In genomic region chr3:47296562-47297302, GRCh38 we compare ENCODE assay signal across 2 cellular contexts.
TF ChIP-seq lines count a peak whose summit lies in the region.

No MANE protein-coding gene starts in this region.

TF ChIP-seq in HEK293, 187 proteins besides CTCF, POLR2A, EP300 and RAD21:
- no peak for TF ChIP-seq ZNF391 (tag by site-specific recombination; IDR thresholded peaks at IDR 0.05; ENCODE audit: borderline replicate concordance, low read depth)
- TF ChIP-seq, protein P1, sequence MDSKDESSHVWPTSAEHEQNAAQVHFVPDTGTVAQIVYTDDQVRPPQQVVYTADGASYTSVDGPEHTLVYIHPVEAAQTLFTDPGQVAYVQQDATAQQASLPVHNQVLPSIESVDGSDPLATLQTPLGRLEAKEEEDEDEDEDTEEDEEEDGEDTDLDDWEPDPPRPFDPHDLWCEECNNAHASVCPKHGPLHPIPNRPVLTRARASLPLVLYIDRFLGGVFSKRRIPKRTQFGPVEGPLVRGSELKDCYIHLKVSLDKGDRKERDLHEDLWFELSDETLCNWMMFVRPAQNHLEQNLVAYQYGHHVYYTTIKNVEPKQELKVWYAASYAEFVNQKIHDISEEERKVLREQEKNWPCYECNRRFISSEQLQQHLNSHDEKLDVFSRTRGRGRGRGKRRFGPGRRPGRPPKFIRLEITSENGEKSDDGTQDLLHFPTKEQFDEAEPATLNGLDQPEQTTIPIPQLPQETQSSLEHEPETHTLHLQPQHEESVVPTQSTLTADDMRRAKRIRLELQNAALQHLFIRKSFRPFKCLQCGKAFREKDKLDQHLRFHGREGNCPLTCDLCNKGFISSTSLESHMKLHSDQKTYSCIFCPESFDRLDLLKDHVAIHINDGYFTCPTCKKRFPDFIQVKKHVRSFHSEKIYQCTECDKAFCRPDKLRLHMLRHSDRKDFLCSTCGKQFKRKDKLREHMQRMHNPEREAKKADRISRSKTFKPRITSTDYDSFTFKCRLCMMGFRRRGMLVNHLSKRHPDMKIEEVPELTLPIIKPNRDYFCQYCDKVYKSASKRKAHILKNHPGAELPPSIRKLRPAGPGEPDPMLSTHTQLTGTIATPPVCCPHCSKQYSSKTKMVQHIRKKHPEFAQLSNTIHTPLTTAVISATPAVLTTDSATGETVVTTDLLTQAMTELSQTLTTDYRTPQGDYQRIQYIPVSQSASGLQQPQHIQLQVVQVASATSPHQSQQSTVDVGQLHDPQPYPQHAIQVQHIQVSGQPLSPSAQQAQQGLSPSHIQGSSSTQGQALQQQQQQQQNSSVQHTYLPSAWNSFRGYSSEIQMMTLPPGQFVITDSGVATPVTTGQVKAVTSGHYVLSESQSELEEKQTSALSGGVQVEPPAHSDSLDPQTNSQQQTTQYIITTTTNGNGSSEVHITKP (tag by site-specific recombination; IDR thresholded peaks at IDR 0.05): peak; percentile 67

TF ChIP-seq in K562, 482 proteins besides CTCF, POLR2A, EP300 and RAD21:
- TF ChIP-seq SPI1 (IDR thresholded peaks at IDR 0.05; ENCODE audit: borderline replicate concordance, low read depth, low read length) (peak; percentile 43; the same call in 1 of the 2 replicates), POLR2G (IDR thresholded peaks at IDR 0.05; ENCODE audit: low read depth, low read length) (no peak), CEBPG (CRISPR knock-in tag; IDR thresholded peaks at IDR 0.05) (no peak), CEBPG (tag; conservative IDR thresholded peaks at IDR 0.05 in 1 of 2, IDR thresholded peaks at IDR 0.05 in 1 of 2) (no peak), C11orf30 (IDR thresholded peaks at IDR 0.05; ENCODE audit: low read depth) (peak; percentile 40; the same call in 1 of the 2 replicates), KLF6 (CRISPR knock-in tag; IDR thresholded peaks at IDR 0.05; ENCODE audit: borderline replicate concordance) (no peak), ID3 (CRISPR knock-in tag; IDR thresholded peaks at IDR 0.05) (no peak), ID3 (tag; IDR thresholded peaks at IDR 0.05) (no peak), CBX2 (IDR thresholded peaks at IDR 0.05; ENCODE audit: insufficient read depth, low read length, poor library complexity, severe bottlenecking) (no peak), ZNF316 (IDR thresholded peaks at IDR 0.05) (peak; percentile 67), ZBED1 (IDR thresholded peaks at IDR 0.05) (no peak), HDAC6 (IDR thresholded peaks at IDR 0.05; ENCODE audit: low read depth, low read length) (no peak), E4F1 (CRISPR knock-in tag; IDR thresholded peaks at IDR 0.05; ENCODE audit: borderline replicate concordance) (no peak), GABPA (tag; conservative IDR thresholded peaks at IDR 0.05; ENCODE audit: low read depth) (no peak), KDM2B (CRISPR knock-in tag; IDR thresholded peaks at IDR 0.05) (no peak), STAG1 (CRISPR knock-in tag; IDR thresholded peaks at IDR 0.05; ENCODE audit: borderline replicate concordance) (no peak), SMARCC2 (IDR thresholded peaks at IDR 0.05; ENCODE audit: low read depth) (no peak), PTTG1 (tag; IDR thresholded peaks at IDR 0.05; ENCODE audit: low read depth) (no peak), MAFF (IDR thresholded peaks at IDR 0.05; ENCODE audit: low read length) (no peak)
- TF ChIP-seq, protein P2, sequence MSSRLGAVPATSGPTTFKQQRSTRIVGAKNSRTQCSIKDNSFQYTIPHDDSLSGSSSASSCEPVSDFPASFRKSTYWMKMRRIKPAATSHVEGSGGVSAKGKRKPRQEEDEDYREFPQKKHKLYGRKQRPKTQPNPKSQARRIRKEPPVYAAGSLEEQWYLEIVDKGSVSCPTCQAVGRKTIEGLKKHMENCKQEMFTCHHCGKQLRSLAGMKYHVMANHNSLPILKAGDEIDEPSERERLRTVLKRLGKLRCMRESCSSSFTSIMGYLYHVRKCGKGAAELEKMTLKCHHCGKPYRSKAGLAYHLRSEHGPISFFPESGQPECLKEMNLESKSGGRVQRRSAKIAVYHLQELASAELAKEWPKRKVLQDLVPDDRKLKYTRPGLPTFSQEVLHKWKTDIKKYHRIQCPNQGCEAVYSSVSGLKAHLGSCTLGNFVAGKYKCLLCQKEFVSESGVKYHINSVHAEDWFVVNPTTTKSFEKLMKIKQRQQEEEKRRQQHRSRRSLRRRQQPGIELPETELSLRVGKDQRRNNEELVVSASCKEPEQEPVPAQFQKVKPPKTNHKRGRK (tag; IDR thresholded peaks at IDR 0.05): no peak
- TF ChIP-seq, protein P3, sequence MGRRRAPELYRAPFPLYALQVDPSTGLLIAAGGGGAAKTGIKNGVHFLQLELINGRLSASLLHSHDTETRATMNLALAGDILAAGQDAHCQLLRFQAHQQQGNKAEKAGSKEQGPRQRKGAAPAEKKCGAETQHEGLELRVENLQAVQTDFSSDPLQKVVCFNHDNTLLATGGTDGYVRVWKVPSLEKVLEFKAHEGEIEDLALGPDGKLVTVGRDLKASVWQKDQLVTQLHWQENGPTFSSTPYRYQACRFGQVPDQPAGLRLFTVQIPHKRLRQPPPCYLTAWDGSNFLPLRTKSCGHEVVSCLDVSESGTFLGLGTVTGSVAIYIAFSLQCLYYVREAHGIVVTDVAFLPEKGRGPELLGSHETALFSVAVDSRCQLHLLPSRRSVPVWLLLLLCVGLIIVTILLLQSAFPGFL (CRISPR knock-in tag; IDR thresholded peaks at IDR 0.05): 0 out of 2 replicates have a peak, but pooled peaks have one; percentile 60
- TF ChIP-seq, protein P1 (IDR thresholded peaks at IDR 0.05; ENCODE audit: partially characterized antibody): peak; percentile 80
- TF ChIP-seq, protein P4, sequence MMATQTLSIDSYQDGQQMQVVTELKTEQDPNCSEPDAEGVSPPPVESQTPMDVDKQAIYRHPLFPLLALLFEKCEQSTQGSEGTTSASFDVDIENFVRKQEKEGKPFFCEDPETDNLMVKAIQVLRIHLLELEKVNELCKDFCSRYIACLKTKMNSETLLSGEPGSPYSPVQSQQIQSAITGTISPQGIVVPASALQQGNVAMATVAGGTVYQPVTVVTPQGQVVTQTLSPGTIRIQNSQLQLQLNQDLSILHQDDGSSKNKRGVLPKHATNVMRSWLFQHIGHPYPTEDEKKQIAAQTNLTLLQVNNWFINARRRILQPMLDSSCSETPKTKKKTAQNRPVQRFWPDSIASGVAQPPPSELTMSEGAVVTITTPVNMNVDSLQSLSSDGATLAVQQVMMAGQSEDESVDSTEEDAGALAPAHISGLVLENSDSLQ (IDR thresholded peaks at IDR 0.05): peak; percentile 54
TF ChIP-seq in K562: peak in this region for 6.
